ENCODE assay signal across 9 cellular contexts in genomic region chr2:40680547-40680946, GRCh38.
DNase-seq lines count a peak whose midpoint lies in the region; ATAC-seq and TF ChIP-seq lines count a peak whose summit lies in the region.
"Had no signal": no experiment of that assay in that cellular context is flagged by ENCODE, and none has a peak within 500 bp of the region (broad histone marks: within the 10 kb centered on the region; RNA-seq: fewer than 3 reads in every experiment).

No MANE protein-coding gene starts in this region.

- no peak for TF ChIP-seq POLR2A in GM18505 (IDR thresholded peaks at IDR 0.05; ENCODE audit: borderline replicate concordance, extremely low read depth, insufficient read depth, insufficient read length)

- DNase-seq in fibroblast of peridontal ligament (ENCODE audit: extremely low read depth) (peak; percentile 68), T-helper 1 cell (no peak), COLO829 (ENCODE audit: low spot score) (no peak), Right ventricle myocardium superior (no peak)
- no peak for DNase-seq in activated effector memory CD4-positive, alpha-beta T cell treated with anti-CD3 and anti-CD28 coated beads, Interleukin-2, amount 50 U/mL, for 16 hours
- DNase-seq: activated naive CD4-positive, alpha-beta T cell treated with anti-CD3 and anti-CD28 coated beads, Interleukin-2, amount 50 U/mL, for 16 hours had no signal

- intact Hi-C loops in Right ventricle myocardium superior (cut with DNase I), result no loop called here

- peak; percentile 87 for ATAC-seq in GM18505 (IDR thresholded peaks at IDR 0.05; ENCODE audit: unreplicated experiment)
- peak; percentile 76 for ATAC-seq in GM21529 (IDR thresholded peaks at IDR 0.05; ENCODE audit: unreplicated experiment)
- peak; percentile 76 for ATAC-seq in HG03460 (IDR thresholded peaks at IDR 0.05; ENCODE audit: unreplicated experiment)
- no peak for ATAC-seq in Right ventricle myocardium superior (ENCODE audit: poor library complexity)
